ENCODE assay signal across 18 cellular contexts in genomic region chrX:10008483-10009056, GRCh38. TPM values are rescaled to one million over a fixed set of nuclear protein-coding genes. Genes with fewer than 3 reads are reported as not detected.
"Had no signal": no experiment of that assay in that cellular context is flagged by ENCODE, and none has a peak within 500 bp of the region (broad histone marks: within the 10 kb centered on the region; RNA-seq: fewer than 3 reads in every experiment).

No MANE protein-coding gene starts in this region.

- H3K4me2 ChIP-seq: hepatocyte, neural progenitor cell had no signal

- H3K4me3 ChIP-seq: breast epithelium, gastroesophageal sphincter, hepatocyte, neural progenitor cell, ovary, transverse colon had no signal

- H3K27me3 ChIP-seq: gastroesophageal sphincter, hepatocyte, neural progenitor cell, ovary, transverse colon had no signal

- DNase-seq: activated CD4-positive, alpha-beta T cell treated with anti-CD3 and anti-CD28 coated beads, Interleukin-2, amount 50 U/mL, for 4 hours; activated CD4-positive, CD25-positive, alpha-beta regulatory T cell treated with anti-CD3 and anti-CD28 coated beads, Interleukin-2, amount 50 U/mL, for 72 hours; activated effector memory CD4-positive, alpha-beta T cell treated with Interleukin-2 at 50 U/mL for 16 hours; activated T-cell treated with anti-CD3 and anti-CD28 coated beads, Interleukin-2, amount 50 U/mL, for 1 hour; anterior cingulate cortex; effector CD4-positive, alpha-beta T cell; kidney glomerular epithelial cell; midbrain; ovary; T-helper 9 cell; transverse colon had no signal

- H3K79me2 ChIP-seq: hepatocyte had no signal

- H3K27ac ChIP-seq: breast epithelium, gastroesophageal sphincter, hepatocyte, neural progenitor cell, ovary had no signal

- H3K4me1 ChIP-seq: breast epithelium had no signal

- H3K9me3 ChIP-seq: breast epithelium, gastroesophageal sphincter, ovary, transverse colon had no signal

- H3K36me3 ChIP-seq: breast epithelium, gastroesophageal sphincter, neural progenitor cell, ovary, transverse colon had no signal

- H2AFZ ChIP-seq: hepatocyte, neural progenitor cell had no signal

- H3K9ac ChIP-seq: neural progenitor cell had no signal

RNA-seq across cellular contexts. Expression of gene CLDN34, which starts 41.4 kb away (rescaled TPM):
- total RNA-seq: activated naive CD4-positive, alpha-beta T cell treated with anti-CD3 and anti-CD28 coated beads, Interleukin-2, amount 50 U/mL, for 72 hours; chondrocyte; gastroesophageal sphincter; hepatocyte; skeletal muscle tissue had no signal
- polyA plus RNA-seq: hepatocyte had no signal
